In the genomic region with DNA sequence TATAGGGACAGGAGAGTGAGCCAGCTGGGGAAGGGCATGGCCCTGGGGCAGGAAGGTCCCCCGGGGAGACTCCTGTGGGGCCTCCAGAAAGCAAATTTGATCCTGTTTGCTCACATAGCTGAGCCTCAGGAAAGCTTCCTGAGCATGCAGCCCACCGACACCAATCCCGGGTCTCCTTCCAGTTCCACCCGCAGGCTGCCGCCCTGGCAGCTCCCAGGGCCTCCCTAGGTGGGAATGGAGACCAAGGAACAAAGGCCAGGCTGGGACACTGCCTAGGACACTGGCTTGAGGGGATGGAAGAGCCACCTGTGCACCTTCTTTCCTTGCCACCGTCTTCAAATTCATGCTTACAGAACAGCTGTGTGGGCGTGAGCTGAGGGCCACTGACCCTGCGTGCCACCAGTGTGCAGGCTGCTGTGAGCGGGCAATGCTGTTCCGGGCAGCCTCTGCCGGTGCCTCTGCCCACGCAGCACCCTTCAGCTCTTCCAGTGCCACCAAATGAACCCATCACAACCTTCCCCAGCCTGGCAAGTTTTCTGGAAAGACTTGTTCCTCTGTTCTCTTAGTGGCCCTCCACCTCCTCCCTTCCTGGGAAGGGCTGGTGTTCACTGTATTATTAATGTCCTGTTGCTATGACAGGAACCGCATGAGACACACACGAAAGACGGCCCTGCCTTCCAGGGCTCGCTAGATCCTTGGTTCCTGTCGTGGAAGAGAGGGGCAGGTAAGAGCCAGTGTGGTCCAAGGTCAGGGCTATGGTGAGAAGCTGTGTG, we compare ENCODE assay signal across 12 cellular contexts.
DNase-seq lines count a peak whose midpoint lies in the region; ATAC-seq lines count a peak whose summit lies in the region.
"Had no signal": no experiment of that assay in that cellular context is flagged by ENCODE, and none has a peak within 500 bp of the region (broad histone marks: within the 10 kb centered on the region; RNA-seq: fewer than 3 reads in every experiment).

No MANE protein-coding gene starts in this region.

- H3K27ac ChIP-seq in epithelial cell of prostate (peak overlapping the region; percentile 68), skin epidermis (peak overlapping the region in 20 of 21 experiments; percentile 44 to 87 (median 78))

- peak overlapping the region in 2 of 7 experiments; percentile 1 to 17 for H3K4me3 ChIP-seq in skin epidermis

- peak; percentile 22 for DNase-seq in NCI-H2227 (lab: John Stamatoyannopoulos, UW; ENCODE audit: unreplicated experiment)
- DNase-seq in NCI-H2227 treated with DMSO at 0.1 percent for 48 hours (lab: John Stamatoyannopoulos, UW), result no peak
- peak; percentile 54 for DNase-seq in epithelial cell of prostate (ENCODE audit: low read depth, low spot score)
- no peak for DNase-seq in NOMO-1 treated with DMSO at 0.1 percent for 48 hours (lab: John Stamatoyannopoulos, UW; ENCODE audit: unreplicated experiment)
- DNase-seq in NCI-H1092 treated with DMSO at 0.1 percent for 48 hours (lab: John Stamatoyannopoulos, UW), result no peak
- no peak for DNase-seq in cortex of kidney (lab: John Stamatoyannopoulos, UW)
- DNase-seq: ACHN, NCI-H1694, T-helper 2 cell had no signal

- peak; percentile 34 for ATAC-seq in HG03342 (IDR thresholded peaks at IDR 0.05; ENCODE audit: unreplicated experiment)
- ATAC-seq: natural killer cell treated with Interleukin-12 subunit alpha and Interleukin-12 subunit beta and Interleukin-15 and Interleukin-18, amount 100 ng/mL, for 72 hours had no signal

Comparison
In these comparisons a context has a peak if more than half of its experiments do, and no peak if none do; other contexts are left out.
1. DNase-seq: peak in NCI-H2227 (single experiment) and epithelial cell of prostate (single experiment); none in NCI-H2227 treated with DMSO at 0.1 percent for 48 hours (single experiment), NOMO-1 treated with DMSO at 0.1 percent for 48 hours (single experiment), NCI-H1092 treated with DMSO at 0.1 percent for 48 hours (single experiment) and cortex of kidney (single experiment).